In the genomic region with DNA sequence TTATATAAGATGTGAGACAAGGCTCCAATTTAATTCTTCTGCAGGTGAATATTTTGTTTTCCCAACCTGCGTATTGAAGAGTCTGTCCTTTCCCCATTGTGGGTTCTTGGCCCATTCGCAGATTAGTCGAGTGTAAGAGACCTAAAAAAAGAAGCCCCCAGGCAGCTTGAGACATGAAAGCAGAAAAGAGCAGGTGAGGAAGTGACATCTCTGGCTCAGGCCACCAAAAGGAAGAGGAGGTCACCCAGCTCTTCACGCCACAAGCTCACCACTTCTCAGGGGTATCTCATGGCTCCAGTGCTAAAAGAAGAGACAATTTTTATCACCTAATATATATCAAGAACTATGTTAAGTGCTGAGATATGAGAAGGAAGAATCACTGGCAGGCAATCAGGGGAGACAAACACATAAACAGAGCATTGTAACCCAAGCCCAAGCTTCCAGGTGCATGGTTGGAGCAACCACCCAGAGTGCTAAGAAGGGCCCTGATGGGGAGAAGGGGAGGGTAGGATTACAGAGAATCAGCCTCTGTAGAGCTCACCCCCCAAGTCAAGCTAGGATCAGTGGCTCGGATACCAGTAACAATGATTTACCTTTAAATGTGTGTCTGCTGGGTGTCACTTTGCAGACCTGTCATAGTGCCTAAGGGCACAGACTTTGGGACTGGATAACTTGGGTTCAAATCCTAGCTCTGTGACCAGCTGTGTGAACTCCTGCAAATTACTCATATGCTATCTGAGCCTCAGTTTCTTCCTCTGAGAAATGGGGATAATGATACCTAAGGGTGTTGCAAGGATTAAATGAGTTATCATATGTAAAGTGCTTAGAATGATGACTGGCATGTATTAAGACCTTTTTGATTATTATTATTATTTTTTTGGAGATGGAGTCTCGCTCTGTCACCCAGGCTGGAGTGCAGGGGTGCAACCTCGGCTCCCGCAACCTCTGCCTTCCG, we compare ENCODE assay signal across 25 cellular contexts. TPM values are rescaled to one million over a fixed set of nuclear protein-coding genes. Genes with fewer than 3 reads are reported as not detected.
DNase-seq lines count a peak whose midpoint lies in the region; ATAC-seq and TF ChIP-seq lines count a peak whose summit lies in the region.
"Had no signal": no experiment of that assay in that cellular context is flagged by ENCODE, and none has a peak within 500 bp of the region (broad histone marks: within the 10 kb centered on the region; RNA-seq: fewer than 3 reads in every experiment).

No MANE protein-coding gene starts in this region.

- intact Hi-C loops in posterior cingulate gyrus (cut with DNase I), result no loop called here

- H3K4me1 Mint-ChIP-seq in activated CD8-positive, alpha-beta memory T cell treated with anti-CD3 and anti-CD28 coated beads, Interleukin-2, amount 10 ng/mL, durations not matched to agents 7 days and 5 days, result peaks cover 21% of the 10 kb centered on the region
- H3K4me1 Mint-ChIP-seq in brain (peaks cover 53% of the 10 kb centered on the region), type B pancreatic cell (ENCODE audit: unreplicated experiment) (peaks cover 46% of the 10 kb centered on the region)
- H3K4me1 Mint-ChIP-seq: immature natural killer cell had no signal

- CTCF ChIA-PET in activated CD8-positive, alpha-beta memory T cell treated with anti-CD3 and anti-CD28 coated beads, Interleukin-2, amount 10 ng/mL, durations not matched to agents 7 days and 5 days (lab: Charles Lee), result interaction anchor here (0.9 to 1.4 kb wide), 3 partner anchors 8 to 36 kb away, joined by 3 to 5 read pairs (median 5); no protein-coding TSS in a partner anchor

- H3K4me3 Mint-ChIP-seq in activated CD8-positive, alpha-beta memory T cell treated with anti-CD3 and anti-CD28 coated beads, Interleukin-2, amount 10 ng/mL, durations not matched to agents 7 days and 5 days, result no peak overlapping the region
- no peak overlapping the region for H3K4me3 Mint-ChIP-seq in brain
- no peak overlapping the region for H3K4me3 Mint-ChIP-seq in type B pancreatic cell
- H3K4me3 Mint-ChIP-seq: immature natural killer cell; stimulated activated naive CD8-positive, alpha-beta T cell treated with anti-CD3 and anti-CD28 coated beads, Interleukin-15, Interleukin-2, amounts not matched to agents 100 ng/mL and 50 ng/mL, for 24 hours had no signal

- peaks cover 10% of the 10 kb centered on the region for H3K27me3 Mint-ChIP-seq in activated CD8-positive, alpha-beta memory T cell treated with anti-CD3 and anti-CD28 coated beads, Interleukin-2, amount 10 ng/mL, durations not matched to agents 7 days and 5 days
- H3K27me3 Mint-ChIP-seq in brain (peaks cover 53% of the 10 kb centered on the region), type B pancreatic cell (no peaks in the 10 kb centered on the region)

- peak overlapping the region; percentile 65 for H3K27ac Mint-ChIP-seq in activated CD8-positive, alpha-beta memory T cell treated with anti-CD3 and anti-CD28 coated beads, Interleukin-2, amount 10 ng/mL, durations not matched to agents 7 days and 5 days
- H3K27ac Mint-ChIP-seq in brain (peak overlapping the region; percentile 12 to 68 (median 27)), type B pancreatic cell (peak overlapping the region; percentile 51)
- H3K27ac Mint-ChIP-seq: immature natural killer cell; stimulated activated naive CD8-positive, alpha-beta T cell treated with anti-CD3 and anti-CD28 coated beads, Interleukin-15, Interleukin-2, amounts not matched to agents 100 ng/mL and 50 ng/mL, for 24 hours had no signal

- peaks cover under 1% of the 10 kb centered on the region for H3K36me3 Mint-ChIP-seq in activated CD8-positive, alpha-beta memory T cell treated with anti-CD3 and anti-CD28 coated beads, Interleukin-2, amount 10 ng/mL, durations not matched to agents 7 days and 5 days
- H3K36me3 Mint-ChIP-seq in brain (no peaks in the 10 kb centered on the region), type B pancreatic cell (no peaks in the 10 kb centered on the region)
- H3K36me3 Mint-ChIP-seq: immature natural killer cell had no signal

- TF ChIP-seq CTCF in brain (conservative IDR thresholded peaks at IDR 0.05) (no peak), type B pancreatic cell (conservative IDR thresholded peaks at IDR 0.05) (no peak)

- peak; percentile 30 for ATAC-seq in activated CD8-positive, alpha-beta memory T cell treated with anti-CD3 and anti-CD28 coated beads, Interleukin-2, amount 10 ng/mL, durations not matched to agents 7 days and 5 days
- ATAC-seq in GM19035 (IDR thresholded peaks at IDR 0.05; ENCODE audit: unreplicated experiment), result no peak
- ATAC-seq: A549, left lobe of liver, psoas muscle had no signal

- no peak for DNase-seq in activated CD8-positive, alpha-beta memory T cell treated with anti-CD3 and anti-CD28 coated beads, Interleukin-2, amount 10 ng/mL, durations not matched to agents 7 days and 5 days
- no peak for DNase-seq in activated CD8-positive, alpha-beta memory T cell treated with anti-CD3 and anti-CD28 coated beads, Interleukin-2, amount 50 U/mL, for 4 hours
- DNase-seq in NCI-H2171 (lab: John Stamatoyannopoulos, UW) (peak; percentile 37), type B pancreatic cell (ENCODE audit: extremely low spot score, unreplicated experiment) (no peak), NCI-H1436 (lab: John Stamatoyannopoulos, UW) (no peak), posterior cingulate gyrus (no peak)
- DNase-seq: activated CD4-positive, alpha-beta T cell treated with anti-CD3 and anti-CD28 coated beads for 4 hours; activated naive CD4-positive, alpha-beta T cell treated with Interleukin-2 at 50 U/mL for 16 hours; activated T-cell treated with anti-CD3 and anti-CD28 coated beads, Interleukin-2, amount 50 U/mL, for 48 hours; HCEC 1CT; hypothalamus; immature natural killer cell; mesenchymal stem cell; NCI-H1092; NCI-H187 treated with DMSO at 0.1 percent for 48 hours; NCI-H524; Peyer's patch; SHP77 treated with DMSO at 0.1 percent for 48 hours had no signal

- no peaks in the 10 kb centered on the region for H3K9me3 Mint-ChIP-seq in activated CD8-positive, alpha-beta memory T cell treated with anti-CD3 and anti-CD28 coated beads, Interleukin-2, amount 10 ng/mL, durations not matched to agents 7 days and 5 days (ENCODE audit: low read depth)
- H3K9me3 Mint-ChIP-seq in brain (peaks cover 0 to 7% (median 3%) of the 10 kb centered on the region in 5 experiments), type B pancreatic cell (no peaks in the 10 kb centered on the region)
- H3K9me3 Mint-ChIP-seq: immature natural killer cell; stimulated activated naive CD8-positive, alpha-beta T cell treated with anti-CD3 and anti-CD28 coated beads, Interleukin-15, Interleukin-2, amounts not matched to agents 100 ng/mL and 50 ng/mL, for 24 hours had no signal

RNA-seq across cellular contexts. Expression of gene MCHR1, which starts 39.2 kb away (rescaled TPM):
- not detected for total RNA-seq in activated CD8-positive, alpha-beta memory T cell treated with anti-CD3 and anti-CD28 coated beads, Interleukin-2, amount 10 ng/mL, durations not matched to agents 7 days and 5 days
- 1.8 TPM for polyA plus RNA-seq in brain (ENCODE audit: insufficient read depth, low read depth, low replicate concordance)
- 0.17 and 6.9 TPM in 2 replicates for total RNA-seq in type B pancreatic cell (ENCODE audit: low replicate concordance)
- total RNA-seq: Peyer's patch, thyroid gland had no signal
- polyA plus RNA-seq: A549, immature natural killer cell had no signal
